ENCODE assay signal across 14 cellular contexts in genomic region chr7:8751557-8752231, GRCh38.
"Had no signal": no experiment of that assay in that cellular context is flagged by ENCODE, and none has a peak within 500 bp of the region (broad histone marks: within the 10 kb centered on the region; RNA-seq: fewer than 3 reads in every experiment).

No MANE protein-coding gene starts in this region.

- H3K27me3 ChIP-seq: gastrocnemius medialis, heart right ventricle, right atrium auricular region, tibial artery had no signal

- DNase-seq: activated CD4-positive, alpha-beta T cell treated with anti-CD3 and anti-CD28 coated beads, Interleukin-2, amount 10 ng/mL, durations not matched to agents 24 days and 14 days; activated naive CD4-positive, alpha-beta T cell treated with anti-CD3 and anti-CD28 coated beads for 36 hours; caudate nucleus; effector CD4-positive, alpha-beta T cell; gastrocnemius medialis; heart right ventricle; natural killer cell; tibial artery had no signal

- H3K27ac ChIP-seq: coronary artery, gastrocnemius medialis, heart right ventricle, right atrium auricular region, skin epidermis, tibial artery had no signal

- ATAC-seq: gastrocnemius medialis, heart right ventricle, left lobe of liver, natural killer cell, WTC11 had no signal

- H3K4me3 ChIP-seq: coronary artery, gastrocnemius medialis, heart right ventricle, right atrium auricular region, skin epidermis, tibial artery had no signal

- FAIRE-seq: islet of Langerhans had no signal

- H3K9me3 ChIP-seq: gastrocnemius medialis, right atrium auricular region, tibial artery had no signal

- H3K4me1 ChIP-seq: gastrocnemius medialis, heart right ventricle, right atrium auricular region, tibial artery had no signal

- H3K36me3 ChIP-seq: gastrocnemius medialis, heart right ventricle, right atrium auricular region, tibial artery had no signal
